8 cellular contexts compared by ENCODE assay signal in genomic region chr15:92831459-92832229, GRCh38.
A peak's percentile ranks its signal among the peaks of the same experiment; 100 is the strongest.
DNase-seq lines count a peak whose midpoint lies in the region; ATAC-seq, FAIRE-seq and TF ChIP-seq lines count a peak whose summit lies in the region.

No MANE protein-coding gene starts in this region.

- H3K36me3 ChIP-seq in bronchial epithelial cell (ENCODE audit: control insufficient read depth, insufficient read depth, low read length): no peaks in the 10 kb centered on the region

- H3K4me3 ChIP-seq in AG04449 (ENCODE audit: low read depth, low read length) (peak overlapping the region; percentile 8), WI38 (ENCODE audit: low read depth, low read length) (peak overlapping the region; percentile 32; the same call in 1 of the 2 replicates), bronchial epithelial cell (ENCODE audit: low read depth, low read length) (peak overlapping the region; percentile 3)

- DNase-seq in AG04449 (ENCODE audit: low read depth, low spot score) (peak; percentile 73), NCI-H2227 (lab: John Stamatoyannopoulos, UW; ENCODE audit: unreplicated experiment) (peak; percentile 91), bronchial epithelial cell (ENCODE audit: low read depth) (peak; percentile 97)
- peak; percentile 77 for DNase-seq in stimulated activated CD4-positive, alpha-beta T cell treated with anti-CD3 and anti-CD28 coated beads, Interleukin-12 subunit alpha, Interleukin-12 subunit beta, amount 100 ng/mL, for 4 hours

- CTCF ChIA-PET in AG04449 (lab: Yijun Ruan, JAX): interaction anchor here (0.8 to 1.8 kb wide), 7 partner anchors 9 to 76 kb away, joined by 3 to 12 read pairs (median 3); partner anchors contain the start of gene CHD2

- ATAC-seq in GM18909 (IDR thresholded peaks at IDR 0.05; ENCODE audit: poor library complexity, unreplicated experiment) (peak; percentile 97), HG03159 (IDR thresholded peaks at IDR 0.05; ENCODE audit: unreplicated experiment) (peak; percentile 95)

- H3K27me3 ChIP-seq in bronchial epithelial cell (ENCODE audit: control insufficient read depth, insufficient read depth, low read length): no peaks in the 10 kb centered on the region

- FAIRE-seq in bronchial epithelial cell (lab: Jason Lieb, UNC): no peak
- peak; percentile 92 for FAIRE-seq in islet of Langerhans (lab: Jason Lieb, UNC)

- TF ChIP-seq CTCF in AG04449 (IDR thresholded peaks at IDR 0.05; ENCODE audit: insufficient read depth, low read length, missing control alignments): no peak
- no peak for TF ChIP-seq CTCF in WI38 (IDR thresholded peaks at IDR 0.05; ENCODE audit: low read depth, low read length)
- TF ChIP-seq CTCF in bronchial epithelial cell (IDR thresholded peaks at IDR 0.05; ENCODE audit: insufficient read depth, low read length, severe bottlenecking): no peak

- POLR2A ChIA-PET in AG04449 (lab: Yijun Ruan, JAX): interaction anchor here (0.6 to 2.9 kb wide), 10 partner anchors 9 to 69 kb away, joined by 3 to 36 read pairs (median 4); partner anchors contain the start of gene CHD2

Comparison
In these comparisons a context has a peak if more than half of its experiments do, and no peak if none do; other contexts are left out.
1. Peak in every context shown above with its lines: DNase-seq, ATAC-seq and H3K4me3 ChIP-seq.